5 cellular contexts compared by ENCODE assay signal in the genomic region with DNA sequence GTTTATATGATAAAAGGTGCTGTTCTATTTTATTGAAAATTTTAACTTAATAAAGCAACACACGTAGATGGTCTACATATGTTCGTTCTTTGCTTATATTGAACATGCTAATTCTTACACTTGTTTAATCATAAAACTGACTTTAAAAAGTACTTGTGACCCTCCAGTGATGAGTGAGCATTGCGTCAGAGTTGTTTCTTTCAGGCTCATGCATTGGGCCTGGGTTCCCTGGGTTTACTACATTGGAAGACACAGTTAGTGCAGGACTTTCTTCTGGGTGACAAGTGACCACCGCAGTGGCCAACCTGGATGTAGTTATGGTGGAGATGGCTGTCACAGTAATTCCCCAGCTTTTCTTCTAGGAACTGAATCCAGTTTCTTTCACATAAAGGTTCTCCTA. TPM values are rescaled to one million over a fixed set of nuclear protein-coding genes. Genes with fewer than 3 reads are reported as not detected.
"Had no signal": no experiment of that assay in that cellular context is flagged by ENCODE, and none has a peak within 500 bp of the region (broad histone marks: within the 10 kb centered on the region; RNA-seq: fewer than 3 reads in every experiment).

No MANE protein-coding gene starts in this region.

RNA-seq across cellular contexts. Expression of gene CD8A, which starts 57.2 kb away (rescaled TPM):
- total RNA-seq: H4, H7, H9, HFFc6 had no signal
- polyA plus RNA-seq: GM23248 had no signal
